In genomic region chr5:158511454-158511853, GRCh38 we compare ENCODE assay signal across 12 cellular contexts.
DNase-seq lines count a peak whose midpoint lies in the region; ATAC-seq and TF ChIP-seq lines count a peak whose summit lies in the region.
"Had no signal": no experiment of that assay in that cellular context is flagged by ENCODE, and none has a peak within 500 bp of the region (broad histone marks: within the 10 kb centered on the region; RNA-seq: fewer than 3 reads in every experiment).

No MANE protein-coding gene starts in this region.

- H3K4me3 ChIP-seq in neuronal stem cell (ENCODE audit: low read length in 2 of 2) = no peak overlapping the region
- no peak overlapping the region for H3K4me3 ChIP-seq in vagina
- H3K4me3 ChIP-seq: cardiac muscle cell, MG63 had no signal

- no peak overlapping the region for H2BK12ac ChIP-seq in neuronal stem cell (ENCODE audit: low read length)

- H3K14ac ChIP-seq in neuronal stem cell (ENCODE audit: low read length) = no peak overlapping the region

- H3K4ac ChIP-seq in neuronal stem cell (ENCODE audit: low read length) = no peak overlapping the region

- no peaks in the 10 kb centered on the region for H3K4me1 ChIP-seq in neuronal stem cell (ENCODE audit: control insufficient read depth in 2 of 2, insufficient read depth in 1 of 2, low read depth in 1 of 2, low read length in 2 of 2)
- no peaks in the 10 kb centered on the region for H3K4me1 ChIP-seq in vagina

- peak; percentile 95 for ATAC-seq in GM18511 (IDR thresholded peaks at IDR 0.05; ENCODE audit: unreplicated experiment)
- ATAC-seq in GM21390 (IDR thresholded peaks at IDR 0.05; ENCODE audit: unreplicated experiment) = peak; percentile 82
- ATAC-seq in HG03097 (IDR thresholded peaks at IDR 0.05; ENCODE audit: low FRiP score, unreplicated experiment) = peak; percentile 89
- ATAC-seq: left colon had no signal

- DNase-seq in glomerular visceral epithelial cell (ENCODE audit: extremely low spot score) (peak; percentile 36), NCI-H1694 (lab: John Stamatoyannopoulos, UW) (no peak), neuronal stem cell (ENCODE audit: low spot score) (no peak), vagina (ENCODE audit: extremely low spot score in 2 of 2) (no peak), HFFc6 (no peak)
- DNase-seq: left colon, MG63 had no signal

- intact Hi-C loops in vagina (cut with DNase I) = no loop called here

- no peak overlapping the region for H2AK5ac ChIP-seq in neuronal stem cell (ENCODE audit: low read depth, low read length)

- no peak overlapping the region for H4K91ac ChIP-seq in neuronal stem cell (ENCODE audit: low read depth, low read length, poor library complexity)

- TF ChIP-seq CTCF in vagina (IDR thresholded peaks at IDR 0.05) (no peak), HFFc6 (IDR thresholded peaks at IDR 0.05) (no peak)

- no peak overlapping the region for H2BK120ac ChIP-seq in neuronal stem cell (ENCODE audit: low read depth, low read length)

- H3K27ac Mint-ChIP-seq in HFFc6 = no peak overlapping the region
- H3K27ac Mint-ChIP-seq: T-helper 2 cell treated with Interferon-gamma antibody and Interleukin-4, amounts not matched to agents 5 μg/mL and 100 μg/mL, for 36 hours had no signal

- H3K9me3 ChIP-seq in neuronal stem cell (replicated peaks in 1 of 2; ENCODE audit: control insufficient read depth in 2 of 2, insufficient read depth in 1 of 2, low read depth in 1 of 2, low read length in 2 of 2) (peaks cover 0 to 3% of the 10 kb centered on the region in 2 donors), vagina (no peaks in the 10 kb centered on the region)

- H3K18ac ChIP-seq in neuronal stem cell (ENCODE audit: low read length) = no peak overlapping the region

- H3K79me1 ChIP-seq in neuronal stem cell (ENCODE audit: low read depth, low read length) = no peaks in the 10 kb centered on the region

- H3K9me3 Mint-ChIP-seq in HFFc6 = peaks cover 4% of the 10 kb centered on the region; the same call in 1 of the 2 replicates

- H3K27me3 ChIP-seq in neuronal stem cell (ENCODE audit: control insufficient read depth in 3 of 3, insufficient read depth in 3 of 3, low read depth in 1 of 3, low read length in 3 of 3) = no peaks in the 10 kb centered on the region
- H3K27me3 ChIP-seq in vagina = no peaks in the 10 kb centered on the region
- H3K27me3 ChIP-seq: cardiac muscle cell, MG63 had no signal

- no peaks in the 10 kb centered on the region for H3K4me1 Mint-ChIP-seq in HFFc6 (ENCODE audit: low read depth)

- H4K8ac ChIP-seq in neuronal stem cell (ENCODE audit: low read depth, low read length) = no peak overlapping the region

- no peak overlapping the region for H2BK5ac ChIP-seq in neuronal stem cell (ENCODE audit: low read length)

- H3K4me2 ChIP-seq in neuronal stem cell (ENCODE audit: insufficient read depth, low read length, poor library complexity, severe bottlenecking) = no peak overlapping the region

- H2BK15ac ChIP-seq in neuronal stem cell (ENCODE audit: low read length) = no peak overlapping the region

- no peaks in the 10 kb centered on the region for H3K36me3 ChIP-seq in neuronal stem cell (replicated peaks in 1 of 2; ENCODE audit: control insufficient read depth in 2 of 2, insufficient read depth in 2 of 2, low read length in 2 of 2)
- no peaks in the 10 kb centered on the region for H3K36me3 ChIP-seq in vagina
- H3K36me3 ChIP-seq: cardiac muscle cell, MG63 had no signal

- no peak overlapping the region for H3K27ac ChIP-seq in neuronal stem cell (replicated peaks; ENCODE audit: low read length)
- H3K27ac ChIP-seq in vagina = no peak overlapping the region
- H3K27ac ChIP-seq: cardiac muscle cell had no signal

- no peak for TF ChIP-seq POLR2A in vagina (IDR thresholded peaks at IDR 0.05)

- H3K36me3 Mint-ChIP-seq in HFFc6 (ENCODE audit: low read depth) = no peaks in the 10 kb centered on the region

- H3K27me3 Mint-ChIP-seq in HFFc6 (ENCODE audit: insufficient read depth) = no peaks in the 10 kb centered on the region; the same call in 1 of the 2 replicates

- H2AFZ ChIP-seq in neuronal stem cell (ENCODE audit: low read length) = no peak overlapping the region

- H3K23ac ChIP-seq in neuronal stem cell (ENCODE audit: low read depth, low read length, poor library complexity) = no peak overlapping the region

- no peak overlapping the region for H3K4me3 Mint-ChIP-seq in HFFc6
- H3K4me3 Mint-ChIP-seq: T-helper 2 cell treated with Interferon-gamma antibody and Interleukin-4, amounts not matched to agents 5 μg/mL and 100 μg/mL, for 36 hours had no signal

- no peak overlapping the region for H3K9ac ChIP-seq in neuronal stem cell (ENCODE audit: low read depth, low read length, poor library complexity)
